ENCODE assay signal across 7 cellular contexts in the genomic region with DNA sequence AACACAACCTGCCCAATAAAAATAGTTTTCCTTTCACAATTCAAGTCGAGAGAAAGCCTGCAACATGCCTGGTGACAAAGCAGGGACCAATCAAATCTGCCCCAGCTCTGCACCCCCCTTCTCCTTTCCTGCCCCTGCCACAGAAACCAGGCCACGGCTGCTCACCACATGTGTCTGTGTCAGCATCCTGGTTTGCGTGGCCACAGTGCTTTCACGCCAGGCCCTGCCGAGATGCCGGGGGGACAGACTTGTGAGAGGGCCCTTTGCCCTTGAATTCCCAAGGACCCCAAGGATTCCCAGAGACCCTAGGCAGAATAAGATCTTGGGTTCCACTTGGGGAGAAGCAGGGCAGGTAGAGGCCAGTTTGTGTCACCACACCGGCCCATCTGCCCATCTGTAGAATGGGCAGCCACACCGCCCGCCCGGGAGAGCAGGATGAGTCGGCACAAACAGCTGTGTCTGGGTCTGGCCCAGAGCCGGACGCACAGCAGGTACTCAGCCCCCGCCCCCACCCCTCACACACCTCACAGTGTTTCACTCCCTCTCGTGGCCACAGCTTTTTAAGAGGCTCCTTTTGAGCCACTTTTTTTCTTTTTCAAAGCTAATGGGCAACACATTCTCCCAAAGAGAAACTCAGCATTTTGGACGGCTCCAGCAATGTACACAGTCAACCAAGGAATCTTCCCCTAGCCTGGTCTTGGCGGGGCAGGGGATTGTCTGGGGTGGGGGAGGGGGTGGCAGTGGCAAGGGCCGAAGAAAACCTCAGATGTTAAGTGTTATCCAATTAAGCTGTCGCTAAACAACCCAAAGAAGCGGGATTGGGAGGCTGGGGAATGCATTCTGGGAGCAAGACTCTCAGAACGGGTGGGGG. TPM values are rescaled to one million over a fixed set of nuclear protein-coding genes. Genes with fewer than 3 reads are reported as not detected.
DNase-seq lines count a peak whose midpoint lies in the region; FAIRE-seq and TF ChIP-seq lines count a peak whose summit lies in the region.

No MANE protein-coding gene starts in this region.

- no peaks in the 10 kb centered on the region for H3K9me3 ChIP-seq in mucosa of rectum (ENCODE audit: control insufficient read depth in 2 of 2, low read length in 2 of 2)
- peaks cover 0 to 23% (median 19%) of the 10 kb centered on the region in 4 donors for H3K9me3 ChIP-seq in stomach

- TF ChIP-seq EP300 in stomach (IDR thresholded peaks at IDR 0.05), result no peak

- no peak overlapping the region for H3K9ac ChIP-seq in mucosa of rectum (ENCODE audit: low read depth in 1 of 2, low read length in 2 of 2)

- peak overlapping the region; percentile 1 to 2 for H3K27ac ChIP-seq in mucosa of rectum (ENCODE audit: low read depth in 2 of 2, low read length in 2 of 2)
- peak overlapping the region in 3 of 5 donors; percentile 10 to 39 (median 33) for H3K27ac ChIP-seq in stomach

- no peak for FAIRE-seq in GM12891 (lab: Jason Lieb, UNC)

- H3K36me3 ChIP-seq in mucosa of rectum (ENCODE audit: control insufficient read depth in 2 of 2, insufficient read depth in 2 of 2, low read length in 2 of 2), result no peaks in the 10 kb centered on the region
- H3K36me3 ChIP-seq in stomach, result no peaks in the 10 kb centered on the region

- TF ChIP-seq POLR2A in stomach (IDR thresholded peaks at IDR 0.05), result no peak
- no peak for TF ChIP-seq POLR2A in GM12891 (IDR thresholded peaks at IDR 0.05; ENCODE audit: low read depth, low read length)

- DNase-seq in T-helper 1 cell (peak; percentile 74 to 92 (median 83)), stomach (no peak), GM19238 (ENCODE audit: insufficient read length, low spot score) (no peak), T1000 (lab: John Stamatoyannopoulos, UW) (no peak), GM12891 (ENCODE audit: insufficient read length, low spot score) (no peak)
- peak; percentile 72 for DNase-seq in activated gamma-delta T cell treated with anti-CD3 and anti-CD28 coated beads, Interleukin-2, amount 50 U/mL, for 16 hours (ENCODE audit: low read depth)

- no peak overlapping the region for H3K4me3 ChIP-seq in mucosa of rectum (ENCODE audit: low read length in 2 of 2)
- H3K4me3 ChIP-seq in stomach, result peak overlapping the region in 1 of 4 donors; percentile 37

- intact Hi-C loops in stomach (cut with DNase I; ENCODE audit: low total_unique reads), result no loop called here

- TF ChIP-seq CTCF in stomach (IDR thresholded peaks at IDR 0.05), result no peak

- H3K27me3 ChIP-seq in mucosa of rectum (ENCODE audit: control insufficient read depth in 2 of 2, insufficient read depth in 2 of 2, low read length in 2 of 2) (no peaks in the 10 kb centered on the region), stomach (peaks cover 0 to 79% (median 19%) of the 10 kb centered on the region in 3 donors)

- H3K4me1 ChIP-seq in mucosa of rectum (ENCODE audit: control insufficient read depth in 2 of 2, insufficient read depth in 2 of 2, low read length in 2 of 2), result peaks cover 4 to 13% of the 10 kb centered on the region in 2 donors
- H3K4me1 ChIP-seq in stomach, result peaks cover 0 to 24% (median 16%) of the 10 kb centered on the region in 4 donors

- 43 to 60% (median 49%) methylated on average over 21 of the region's 21 CpGs for WGBS in stomach, 5 donors

TF ChIP-seq in GM12891, 5 proteins besides CTCF, POLR2A, EP300 and RAD21:
- TF ChIP-seq TAF1 (IDR thresholded peaks at IDR 0.05; ENCODE audit: low read depth, low read length) (no peak), PAX5 (IDR thresholded peaks at IDR 0.05; ENCODE audit: insufficient read depth, low read length, severe bottlenecking) (no peak), SPI1 (IDR thresholded peaks at IDR 0.05; ENCODE audit: low read depth, low read length) (no peak), POU2F2 (IDR thresholded peaks at IDR 0.05; ENCODE audit: low read depth, low read length) (no peak), POLR2AphosphoS5 (IDR thresholded peaks at IDR 0.05; ENCODE audit: low read depth, low read length) (no peak)

RNA-seq across cellular contexts. Expression of gene BCL11B, which starts 41.5 kb away (rescaled TPM):
- 1 to 10 TPM in 4 of 5 donors, not detected in 1; 1.3 to 9.6 (median 2.0) TPM for total RNA-seq in stomach
- polyA plus RNA-seq in stomach, result under 1 TPM; 0.15 to 0.90 (median 0.19) TPM
- polyA plus RNA-seq in GM12891 (2012; ENCODE audit: low read depth, missing spikeins), result 0.14 TPM

Comparison
In these comparisons a context has a peak if more than half of its experiments do, and no peak if none do; other contexts are left out.
1. DNase-seq: peak in T-helper 1 cell (5 of 5) and activated gamma-delta T cell treated with anti-CD3 and anti-CD28 coated beads, Interleukin-2, amount 50 U/mL, for 16 hours (single experiment); none in stomach (single experiment), GM19238 (single experiment), T1000 (single experiment) and GM12891 (single experiment).